In genomic region chr17:44000871-44001460, GRCh38 we compare ENCODE assay signal across 1 cellular context.
TF ChIP-seq lines count a peak whose summit lies in the region.

No MANE protein-coding gene starts in this region.

TF ChIP-seq in IMR-90, 13 proteins besides CTCF, POLR2A, EP300 and RAD21 (continued from another document):
- TF ChIP-seq CHD1 (IDR thresholded peaks at IDR 0.05; ENCODE audit: low read depth, low read length) = no peak
- no peak for TF ChIP-seq SMC3 (IDR thresholded peaks at IDR 0.05; ENCODE audit: low read depth, low read length)
- TF ChIP-seq CEBPB (IDR thresholded peaks at IDR 0.05; ENCODE audit: low read depth, low read length) = no peak
- no peak for TF ChIP-seq MAFK (IDR thresholded peaks at IDR 0.05; ENCODE audit: low read depth, low read length)
- TF ChIP-seq RFX5 (IDR thresholded peaks at IDR 0.05; ENCODE audit: low read depth, low read length) = no peak
- TF ChIP-seq USF2 (IDR thresholded peaks at IDR 0.05; ENCODE audit: low read depth, low read length) = no peak
